ENCODE assay signal across 1 cellular context in the genomic region with DNA sequence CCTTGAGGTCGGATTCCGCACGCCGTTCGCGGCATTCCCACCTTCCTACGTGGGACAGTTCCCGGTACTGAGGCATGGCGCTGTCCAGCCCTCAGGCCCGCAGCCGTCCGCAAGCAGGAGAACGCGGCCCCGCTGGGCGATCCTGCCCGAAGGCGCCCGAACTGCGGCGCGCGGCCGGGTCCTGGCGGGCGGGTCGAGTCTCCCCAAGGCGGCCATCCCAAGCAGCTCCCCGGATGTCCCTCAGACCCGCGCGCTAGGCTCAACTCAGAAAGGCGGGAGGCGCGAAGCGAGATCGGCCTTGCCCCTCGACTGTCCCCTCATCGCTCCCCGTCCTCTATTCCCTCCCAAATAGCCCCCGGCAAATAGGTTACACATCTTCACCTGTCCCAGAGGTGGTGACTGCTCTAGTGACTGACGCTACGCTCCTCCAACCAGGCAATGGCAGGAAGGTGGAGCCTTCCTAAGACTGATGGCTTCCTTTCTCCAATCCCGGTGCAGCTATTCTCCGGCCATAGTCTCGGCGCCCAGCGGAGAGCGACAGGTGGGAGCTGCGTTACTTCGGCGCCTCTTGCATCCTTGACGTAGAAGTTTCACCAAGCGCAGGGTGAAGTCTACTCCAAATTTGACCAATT.
A peak's percentile ranks its signal among the peaks of the same experiment; 100 is the strongest.
TF ChIP-seq lines count a peak whose summit lies in the region.

No MANE protein-coding gene starts in this region.

TF ChIP-seq in K562, 482 proteins besides CTCF, POLR2A, EP300 and RAD21 (continued from another document):
- peak; percentile 20; the same call in 1 of the 2 replicates for TF ChIP-seq RREB1 (CRISPR knock-in tag; IDR thresholded peaks at IDR 0.05)
- peak; percentile 22; the same call in 1 of the 2 replicates for TF ChIP-seq TEAD4 (IDR thresholded peaks at IDR 0.05; ENCODE audit: low read length)
- peak; percentile 93 for TF ChIP-seq TEAD4 (CRISPR knock-in tag; IDR thresholded peaks at IDR 0.05; ENCODE audit: borderline replicate concordance)
- TF ChIP-seq RCOR1 (IDR thresholded peaks at IDR 0.05; ENCODE audit: borderline replicate concordance in 1 of 2, low read depth in 2 of 2, low read length in 2 of 2), result peak in 1 of 2 experiments; percentile 59; a peak in 1 of 4 replicates
- TF ChIP-seq TCF3 (CRISPR knock-in tag; IDR thresholded peaks at IDR 0.05), result no peak
- no peak for TF ChIP-seq ZNF512 (tag; IDR thresholded peaks at IDR 0.05)
- no peak for TF ChIP-seq SIX5 (IDR thresholded peaks at IDR 0.05; ENCODE audit: borderline replicate concordance in 1 of 2, insufficient read depth in 1 of 2, low read depth in 1 of 2, low read length in 2 of 2)
- no peak for TF ChIP-seq MTA1 (IDR thresholded peaks at IDR 0.05; ENCODE audit: borderline replicate concordance)
- TF ChIP-seq CTBP1 (IDR thresholded peaks at IDR 0.05; ENCODE audit: borderline replicate concordance), result peak; percentile 89
- no peak for TF ChIP-seq E4F1 (CRISPR knock-in tag; IDR thresholded peaks at IDR 0.05; ENCODE audit: borderline replicate concordance)
